Comparison of ENCODE assay signal across 28 cellular contexts in genomic region chr14:77657244-77657643, GRCh38. TPM values are rescaled to one million over a fixed set of nuclear protein-coding genes. Genes with fewer than 3 reads are reported as not detected.
DNase-seq lines count a peak whose midpoint lies in the region; ATAC-seq and TF ChIP-seq lines count a peak whose summit lies in the region.
"Had no signal": no experiment of that assay in that cellular context is flagged by ENCODE, and none has a peak within 500 bp of the region (broad histone marks: within the 10 kb centered on the region; RNA-seq: fewer than 3 reads in every experiment).

No MANE protein-coding gene starts in this region.

- intact Hi-C loops in heart left ventricle (cut with DNase I), result loop anchor here (2.0 to 10.0 kb wide), 6 partner anchors 48 to 908 kb away; partner anchors contain the start of genes ALKBH1 (in 8 of the 10), SLIRP (in 8 of the 10) and ADCK1 (in 1 of the 10)
- intact Hi-C loops in Right ventricle myocardium inferior (cut with DNase I), result loop anchor here (10.0 kb wide), 1 partner anchor 158 kb away; no protein-coding TSS in a partner anchor
- intact Hi-C loops in naive thymus-derived CD4-positive, alpha-beta T cell (cut with micrococcal nuclease), result loop anchor here in 1 of 2 donors (10.0 kb wide), 1 partner anchor 938 kb away; no protein-coding TSS in a partner anchor
- intact Hi-C loops in dorsolateral prefrontal cortex (cut with DNase I), result loop anchor here (10.0 kb wide), 3 partner anchors 908 to 1178 kb away; no protein-coding TSS in a partner anchor

- H3K4me3 ChIP-seq in heart left ventricle (peak overlapping the region in 1 of 12 donors; percentile 12), dorsolateral prefrontal cortex (no peak overlapping the region)
- no peak overlapping the region for H3K4me3 ChIP-seq in naive thymus-derived CD4-positive, alpha-beta T cell (ENCODE audit: low read length)
- H3K4me3 ChIP-seq: colonic mucosa, gastroesophageal sphincter, SK-N-MC had no signal

- peak overlapping the region in 1 of 9 donors; percentile 59 for H3K27ac Mint-ChIP-seq in naive thymus-derived CD4-positive, alpha-beta T cell
- H3K27ac Mint-ChIP-seq: activated CD4-positive, alpha-beta T cell treated with anti-CD3 and anti-CD28 coated beads for 36 hours; activated naive CD8-positive, alpha-beta T cell; CD8-positive, alpha-beta T cell; mesothelial cell of epicardium; stimulated activated effector memory CD8-positive, alpha-beta T cell treated with anti-CD3 and anti-CD28 coated beads, Interleukin-12 subunit alpha, Interleukin-12 subunit beta, amount 100 ng/mL, for 72 hours had no signal

- POLR2A ChIA-PET in naive thymus-derived CD4-positive, alpha-beta T cell (lab: Charles Lee), result no interaction called here

- TF ChIP-seq CTCF in heart left ventricle (IDR thresholded peaks at IDR 0.05) (no peak), dorsolateral prefrontal cortex (IDR thresholded peaks at IDR 0.05 in 54 of 56, conservative IDR thresholded peaks at IDR 0.05 in 2 of 56; ENCODE audit: low read depth in 1 of 56, partially characterized antibody in 56 of 56) (no peak)

- peaks cover 0 to 21% (median 0%) of the 10 kb centered on the region in 7 donors for H3K4me1 Mint-ChIP-seq in naive thymus-derived CD4-positive, alpha-beta T cell
- H3K4me1 Mint-ChIP-seq: activated CD4-positive, alpha-beta T cell treated with anti-CD3 and anti-CD28 coated beads for 36 hours; stimulated activated effector memory CD8-positive, alpha-beta T cell treated with anti-CD3 and anti-CD28 coated beads, Interleukin-12 subunit alpha, Interleukin-12 subunit beta, amount 100 ng/mL, for 72 hours had no signal

- CTCF ChIA-PET in naive thymus-derived CD4-positive, alpha-beta T cell (lab: Charles Lee), result no interaction called here

- H3K4me1 ChIP-seq in heart left ventricle, result peaks cover 0 to 43% (median 0%) of the 10 kb centered on the region in 12 donors
- no peaks in the 10 kb centered on the region for H3K4me1 ChIP-seq in naive thymus-derived CD4-positive, alpha-beta T cell (ENCODE audit: control insufficient read depth in 2 of 2, insufficient read depth in 2 of 2, low read length in 2 of 2)
- H3K4me1 ChIP-seq: colonic mucosa, gastroesophageal sphincter had no signal

- H3K27me3 ChIP-seq in heart left ventricle (no peaks in the 10 kb centered on the region), dorsolateral prefrontal cortex (no peaks in the 10 kb centered on the region)
- no peaks in the 10 kb centered on the region for H3K27me3 ChIP-seq in naive thymus-derived CD4-positive, alpha-beta T cell (ENCODE audit: control insufficient read depth in 2 of 2, insufficient read depth in 2 of 2, low read length in 2 of 2)
- H3K27me3 ChIP-seq: colonic mucosa had no signal

- H3K27ac ChIP-seq in heart left ventricle (peak overlapping the region in 8 of 12 donors; percentile 13 to 80 (median 52)), dorsolateral prefrontal cortex (peak overlapping the region in 1 of 59 donors; percentile 5)
- H3K27ac ChIP-seq in naive thymus-derived CD4-positive, alpha-beta T cell (ENCODE audit: low read depth, low read length), result no peak overlapping the region
- H3K27ac ChIP-seq: colonic mucosa, gastroesophageal sphincter, KMS-11, RWPE1, SK-N-MC had no signal

- H3K36me3 ChIP-seq in heart left ventricle, result no peaks in the 10 kb centered on the region
- H3K36me3 ChIP-seq in naive thymus-derived CD4-positive, alpha-beta T cell (ENCODE audit: control insufficient read depth in 2 of 3, insufficient read depth in 3 of 3, low read length in 3 of 3), result no peaks in the 10 kb centered on the region
- H3K36me3 ChIP-seq: colonic mucosa, gastroesophageal sphincter had no signal

- DNase-seq in heart left ventricle (peak in 2 of 5 donors; percentile 20 to 36), Right ventricle myocardium inferior (ENCODE audit: missing footprints) (no peak), dermis blood vessel endothelial cell (peak; percentile 49), dorsolateral prefrontal cortex (no peak), SW480 (ENCODE audit: low spot score) (no peak)
- DNase-seq in naive thymus-derived CD4-positive, alpha-beta T cell, result no peak
- DNase-seq: activated CD4-positive, alpha-beta T cell treated with anti-CD3 and anti-CD28 coated beads for 36 hours; activated effector memory CD4-positive, alpha-beta T cell treated with Interleukin-2 at 50 U/mL for 16 hours; anterior cingulate cortex; CD8-positive, alpha-beta T cell; colonic mucosa; hypothalamus; naive B cell; NCI-H1417 treated with DMSO at 0.1 percent for 48 hours; NCI-H2081 treated with DMSO at 0.1 percent for 48 hours; NCI-H226; nucleus accumbens; stimulated activated CD4-positive, alpha-beta T cell treated with anti-CD3 and anti-CD28 coated beads, Interleukin-4, amount 100 ng/mL, for 24 hours; T-helper 2 cell had no signal

- TF ChIP-seq POLR2A in heart left ventricle (IDR thresholded peaks at IDR 0.05), result no peak

- no peaks in the 10 kb centered on the region for H3K9me3 ChIP-seq in heart left ventricle
- no peaks in the 10 kb centered on the region for H3K9me3 ChIP-seq in naive thymus-derived CD4-positive, alpha-beta T cell (ENCODE audit: control insufficient read depth in 2 of 3, low read length in 3 of 3)
- H3K9me3 ChIP-seq: colonic mucosa, gastroesophageal sphincter had no signal

- no peak overlapping the region for H3K4me3 Mint-ChIP-seq in naive thymus-derived CD4-positive, alpha-beta T cell
- H3K4me3 Mint-ChIP-seq: activated CD4-positive, alpha-beta T cell treated with anti-CD3 and anti-CD28 coated beads for 36 hours; activated naive CD8-positive, alpha-beta T cell; CD8-positive, alpha-beta T cell; mesothelial cell of epicardium; naive B cell; stimulated activated effector memory CD8-positive, alpha-beta T cell treated with anti-CD3 and anti-CD28 coated beads, Interleukin-12 subunit alpha, Interleukin-12 subunit beta, amount 100 ng/mL, for 72 hours had no signal

- WGBS in heart left ventricle, 4 donors, result 44 to 53% (median 49%) methylated on average over 5 of the region's 5 CpGs

- H3K36me3 Mint-ChIP-seq in naive thymus-derived CD4-positive, alpha-beta T cell, result peaks cover 0 to 1% (median 0%) of the 10 kb centered on the region in 5 donors
- H3K36me3 Mint-ChIP-seq: CD8-positive, alpha-beta T cell; mesothelial cell of epicardium; naive B cell; stimulated activated effector memory CD8-positive, alpha-beta T cell treated with anti-CD3 and anti-CD28 coated beads, Interleukin-12 subunit alpha, Interleukin-12 subunit beta, amount 100 ng/mL, for 72 hours had no signal

- peak; percentile 49 to 89 (median 62) for ATAC-seq in heart left ventricle
- no peak for ATAC-seq in Right ventricle myocardium inferior
- peak; percentile 60 for ATAC-seq in naive thymus-derived CD4-positive, alpha-beta T cell
- no peak for ATAC-seq in HG03196 (IDR thresholded peaks at IDR 0.05; ENCODE audit: unreplicated experiment)
- no peak for ATAC-seq in HG03175 (IDR thresholded peaks at IDR 0.05; ENCODE audit: unreplicated experiment)
- ATAC-seq: activated CD4-positive, alpha-beta T cell treated with anti-CD3 and anti-CD28 coated beads for 36 hours; CD8-positive, alpha-beta T cell; gastroesophageal sphincter; stimulated activated effector memory CD8-positive, alpha-beta T cell treated with anti-CD3 and anti-CD28 coated beads, Interleukin-12 subunit alpha, Interleukin-12 subunit beta, amount 100 ng/mL, for 72 hours had no signal

- no peaks in the 10 kb centered on the region for H3K9me3 Mint-ChIP-seq in naive thymus-derived CD4-positive, alpha-beta T cell
- H3K9me3 Mint-ChIP-seq: CD8-positive, alpha-beta T cell; mesothelial cell of epicardium; naive B cell; stimulated activated effector memory CD8-positive, alpha-beta T cell treated with anti-CD3 and anti-CD28 coated beads, Interleukin-12 subunit alpha, Interleukin-12 subunit beta, amount 100 ng/mL, for 72 hours had no signal

- no peaks in the 10 kb centered on the region for H3K27me3 Mint-ChIP-seq in naive thymus-derived CD4-positive, alpha-beta T cell
- H3K27me3 Mint-ChIP-seq: activated CD4-positive, alpha-beta T cell treated with anti-CD3 and anti-CD28 coated beads for 36 hours; activated naive CD8-positive, alpha-beta T cell; naive B cell had no signal

RNA-seq across cellular contexts. Expression of gene SPTLC2, which starts 40.8 kb away (rescaled TPM):
- total RNA-seq in heart left ventricle (10 to 100 TPM in 8 of 9 donors, 1 to 10 TPM in 1; 8.2 to 25.2 (median 11.2) TPM), Right ventricle myocardium inferior (10.8 TPM), dermis blood vessel endothelial cell (104 and 143 TPM in 2 replicates), dorsolateral prefrontal cortex (100 to 1,000 TPM in 2 of 120 experiments, 10 to 100 TPM in 118; 19.4 to 116 (median 48.8) TPM)
- 10 to 100 TPM in 1 of 2 donors, 1 to 10 TPM in 1; 3.8 to 12.0 TPM for polyA plus RNA-seq in heart left ventricle
- 10 to 100 TPM; 19.0 to 58.1 (median 25.7) TPM for total RNA-seq in naive thymus-derived CD4-positive, alpha-beta T cell
- 10 to 100 TPM; 11.6 to 12.7 TPM for polyA plus RNA-seq in naive thymus-derived CD4-positive, alpha-beta T cell

RNA-seq across cellular contexts. Expression of gene ALKBH1, which starts 50.6 kb away (rescaled TPM):
- total RNA-seq in heart left ventricle (10 to 100 TPM; 10.8 to 16.5 (median 12.5) TPM), Right ventricle myocardium inferior (12.8 TPM), dermis blood vessel endothelial cell (12.0 and 14.1 TPM in 2 replicates), dorsolateral prefrontal cortex (10 to 100 TPM in 107 of 120 experiments, 1 to 10 TPM in 13; 7.9 to 21.4 (median 12.6) TPM)
- 10 to 100 TPM in 1 of 2 donors, 1 to 10 TPM in 1; 6.5 to 11.4 TPM for polyA plus RNA-seq in heart left ventricle
- 10 to 100 TPM; 10.2 to 20.3 (median 14.1) TPM for total RNA-seq in naive thymus-derived CD4-positive, alpha-beta T cell
- polyA plus RNA-seq in naive thymus-derived CD4-positive, alpha-beta T cell, result 10 to 100 TPM in 1 of 2 donors, 1 to 10 TPM in 1; 7.6 to 10.7 TPM

RNA-seq across cellular contexts. Expression of gene SLIRP, which starts 50.7 kb away (rescaled TPM):
- total RNA-seq in heart left ventricle, result 100 to 1,000 TPM; 112 to 309 (median 169) TPM
- polyA plus RNA-seq in heart left ventricle, result 100 to 1,000 TPM; 423 to 872 TPM
- total RNA-seq in Right ventricle myocardium inferior, result 205 TPM
- 127 and 179 TPM in 2 replicates for total RNA-seq in dermis blood vessel endothelial cell
- 10 to 100 TPM; 35.9 to 66.6 (median 45.5) TPM for total RNA-seq in naive thymus-derived CD4-positive, alpha-beta T cell
- polyA plus RNA-seq in naive thymus-derived CD4-positive, alpha-beta T cell, result 100 to 1,000 TPM; 232 to 282 TPM
- 100 to 1,000 TPM in 72 of 120 experiments, 10 to 100 TPM in 48; 60.9 to 153 (median 104) TPM for total RNA-seq in dorsolateral prefrontal cortex

Comparison
In these comparisons a context has a peak if more than half of its experiments do, and no peak if none do; other contexts are left out.
1. ATAC-seq: peak in heart left ventricle (4 of 4) and naive thymus-derived CD4-positive, alpha-beta T cell (single experiment); none in Right ventricle myocardium inferior (single experiment), HG03196 (single experiment) and HG03175 (single experiment).